Comparison of ENCODE assay signal across 1 cellular context in genomic region chr9:28134577-28134976, GRCh38.
TF ChIP-seq lines count a peak whose summit lies in the region.

No MANE protein-coding gene starts in this region.

TF ChIP-seq in WTC11, 78 proteins besides CTCF, POLR2A, EP300 and RAD21 (continued from another document):
- TF ChIP-seq STAT6 (CRISPR knock-in tag; conservative IDR thresholded peaks at IDR 0.05; ENCODE audit: low read depth), result no peak
